ENCODE assay signal across 22 cellular contexts in genomic region chr3:111047812-111048435, GRCh38. TPM values are rescaled to one million over a fixed set of nuclear protein-coding genes. Genes with fewer than 3 reads are reported as not detected.
DNase-seq lines count a peak whose midpoint lies in the region; ATAC-seq and TF ChIP-seq lines count a peak whose summit lies in the region.
"Had no signal": no experiment of that assay in that cellular context is flagged by ENCODE, and none has a peak within 500 bp of the region (broad histone marks: within the 10 kb centered on the region; RNA-seq: fewer than 3 reads in every experiment).

No MANE protein-coding gene starts in this region.

- H3K9ac ChIP-seq in iPS-20b (ENCODE audit: low read depth, low read length) (peak overlapping the region; percentile 35; the same call in 1 of the 2 replicates), neural progenitor cell (no peak overlapping the region)
- H3K9ac ChIP-seq: GM23248 had no signal

- H3K36me3 Mint-ChIP-seq in GM23338 (ENCODE audit: low read depth) (peaks cover 21% of the 10 kb centered on the region; the same call in 2 of the 3 replicates), neural progenitor cell (peaks cover 5% of the 10 kb centered on the region)
- H3K36me3 Mint-ChIP-seq: IgD-negative memory B cell had no signal

- peaks cover 47% of the 10 kb centered on the region for H3K4me1 Mint-ChIP-seq in GM23338
- peaks cover 25% of the 10 kb centered on the region for H3K4me1 Mint-ChIP-seq in neural progenitor cell

- H3K4me3 Mint-ChIP-seq in GM23338 = no peak overlapping the region
- H3K4me3 Mint-ChIP-seq in neural progenitor cell = no peak overlapping the region
- H3K4me3 Mint-ChIP-seq: B cell, IgD-negative memory B cell had no signal

- H3K4me3 ChIP-seq in GM23338 (no peak overlapping the region), iPS-20b (ENCODE audit: low read length) (no peak overlapping the region), neural progenitor cell (no peak overlapping the region)
- H3K4me3 ChIP-seq: GM23248, Peyer's patch had no signal

- no peaks in the 10 kb centered on the region for H3F3A ChIP-seq in GM23338 (replicated peaks; ENCODE audit: low read depth)
- H3F3A ChIP-seq in neural progenitor cell (ENCODE audit: low read depth) = no peaks in the 10 kb centered on the region

- H3K27ac ChIP-seq in GM23338 (ENCODE audit: low read depth) (peak overlapping the region; percentile 68), iPS-20b (ENCODE audit: low read length) (peak overlapping the region; percentile 81), neural progenitor cell (peak overlapping the region; percentile 42)
- H3K27ac ChIP-seq: GM23248, Peyer's patch had no signal

- peak overlapping the region; percentile 9 for H3K4me2 ChIP-seq in GM23338
- H3K4me2 ChIP-seq in neural progenitor cell = no peak overlapping the region

- H3K27me3 ChIP-seq in GM23338 (ENCODE audit: insufficient read depth) = no peaks in the 10 kb centered on the region
- H3K27me3 ChIP-seq in iPS-20b (ENCODE audit: insufficient read depth, low read length) = no peaks in the 10 kb centered on the region
- no peaks in the 10 kb centered on the region for H3K27me3 ChIP-seq in neural progenitor cell
- H3K27me3 ChIP-seq: Peyer's patch had no signal

- no peaks in the 10 kb centered on the region for H3K36me3 ChIP-seq in GM23338 (ENCODE audit: insufficient read depth)
- H3K36me3 ChIP-seq in iPS-20b (ENCODE audit: insufficient read depth, low read depth, low read length) = no peaks in the 10 kb centered on the region
- no peaks in the 10 kb centered on the region for H3K36me3 ChIP-seq in neural progenitor cell
- H3K36me3 ChIP-seq: Peyer's patch had no signal

- no peaks in the 10 kb centered on the region for H3K27me3 Mint-ChIP-seq in GM23338 (ENCODE audit: insufficient read depth, low read depth, poor library complexity)
- no peaks in the 10 kb centered on the region for H3K27me3 Mint-ChIP-seq in neural progenitor cell (ENCODE audit: insufficient read depth, low read depth)
- H3K27me3 Mint-ChIP-seq: IgD-negative memory B cell had no signal

- peaks cover 30% of the 10 kb centered on the region for H3K4me1 ChIP-seq in GM23338 (ENCODE audit: insufficient read depth)
- peaks cover 32% of the 10 kb centered on the region for H3K4me1 ChIP-seq in iPS-20b (ENCODE audit: insufficient read depth, low read length)
- H3K4me1 ChIP-seq in neural progenitor cell = peaks cover 21% of the 10 kb centered on the region
- H3K4me1 ChIP-seq: Peyer's patch had no signal

- H3K79me2 ChIP-seq in GM23338 (replicated peaks; ENCODE audit: insufficient read depth) (no peaks in the 10 kb centered on the region), neural progenitor cell (ENCODE audit: low read depth) (no peaks in the 10 kb centered on the region)

- H3K9me3 ChIP-seq in iPS-20b (ENCODE audit: insufficient read depth, low read depth, low read length) (no peaks in the 10 kb centered on the region), neural progenitor cell (ENCODE audit: low read depth) (no peaks in the 10 kb centered on the region)
- H3K9me3 ChIP-seq: Caco-2, Peyer's patch had no signal

- H3K27ac Mint-ChIP-seq in GM23338 (peak overlapping the region; percentile 70), neural progenitor cell (peak overlapping the region; percentile 81)
- H3K27ac Mint-ChIP-seq: B cell, IgD-negative memory B cell had no signal

- H3K9me2 ChIP-seq in GM23338 (ENCODE audit: insufficient read depth) = no peaks in the 10 kb centered on the region

- ATAC-seq in GM23338 (no peak), GM18870 (IDR thresholded peaks at IDR 0.05; ENCODE audit: unreplicated experiment) (no peak)

- no peak overlapping the region for H2AFZ ChIP-seq in GM23338
- H2AFZ ChIP-seq in neural progenitor cell (replicated peaks) = peak overlapping the region; percentile 22
- H2AFZ ChIP-seq: GM23248 had no signal

- H4K20me1 ChIP-seq in GM23338 (replicated peaks; ENCODE audit: insufficient read depth) = no peaks in the 10 kb centered on the region
- no peaks in the 10 kb centered on the region for H4K20me1 ChIP-seq in neural progenitor cell (ENCODE audit: low read depth)

- H3K9me3 Mint-ChIP-seq in GM23338 (peaks cover 11% of the 10 kb centered on the region; the same call in 2 of the 3 replicates), neural progenitor cell (peaks cover 8% of the 10 kb centered on the region)
- H3K9me3 Mint-ChIP-seq: IgD-negative memory B cell had no signal

- no peak for DNase-seq in GM23338 (ENCODE audit: low spot score)
- peak; percentile 11 for DNase-seq in amniotic epithelial cell (ENCODE audit: low read depth)
- DNase-seq in neural progenitor cell (ENCODE audit: low spot score) = no peak
- DNase-seq in globus pallidus (ENCODE audit: low spot score) = no peak
- DNase-seq in hepatic stellate cell (ENCODE audit: low spot score) = no peak
- DNase-seq in NCI-H1092 treated with DMSO at 0.1 percent for 48 hours (lab: John Stamatoyannopoulos, UW) = no peak
- DNase-seq: 8988T; Caco-2; GDM1; GM23248; Kasumi-1; MM.1S; NCI-H1092; NCI-H1694; NCI-H2081 treated with DMSO at 0.1 percent for 48 hours; NCI-H748 treated with DMSO at 0.1 percent for 48 hours; NK-92 treated with Interleukin-12 subunit alpha and Interleukin-12 subunit beta, amount 100 ng/mL, for 24 hours; Peyer's patch had no signal

- no peak for TF ChIP-seq CTCF in GM23338 (conservative IDR thresholded peaks at IDR 0.05; ENCODE audit: low read depth in 2 of 2)
- no peak for TF ChIP-seq CTCF in neural progenitor cell (IDR thresholded peaks at IDR 0.05)

TF ChIP-seq in GM23338, 12 proteins besides CTCF, POLR2A, EP300 and RAD21:
- no peak for TF ChIP-seq REST (IDR thresholded peaks at IDR 0.05; ENCODE audit: unreplicated experiment)

RNA-seq across cellular contexts. Expression of gene NECTIN3, which starts 23.7 kb away (rescaled TPM):
- total RNA-seq in GM23338 (2014; rRNA removed; shearing (Covaris generic)) = 48.2 TPM in 2 replicates
- polyA plus RNA-seq in GM23338 (2016; fragmentation: Nextera tagmentation; extraction: Ambion mirVana) = 16.0 and 16.2 TPM in 2 replicates
- 39.8 and 71.5 TPM in 2 replicates for total RNA-seq in neural progenitor cell (ENCODE audit: low replicate concordance)
